ENCODE assay signal across 7 cellular contexts in the genomic region with DNA sequence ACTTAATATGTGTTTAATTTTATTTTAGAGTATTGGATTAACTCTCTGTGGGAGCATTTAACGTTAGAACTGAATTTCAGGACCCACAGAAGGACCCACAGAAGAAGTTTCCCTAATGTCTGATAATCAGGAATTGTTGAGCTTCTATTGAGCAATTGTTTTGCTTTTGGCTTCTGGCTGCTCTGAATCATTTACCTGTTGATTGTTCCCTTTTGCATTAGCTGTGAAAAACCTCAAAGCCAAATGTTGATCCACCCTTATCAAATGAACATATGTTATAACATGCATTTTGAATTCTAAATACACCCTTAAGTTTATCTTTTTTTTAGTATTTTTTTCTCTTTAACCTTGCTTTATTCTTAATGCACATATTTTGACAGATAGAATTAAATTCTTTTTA.
"Had no signal": no experiment of that assay in that cellular context is flagged by ENCODE, and none has a peak within 500 bp of the region (broad histone marks: within the 10 kb centered on the region; RNA-seq: fewer than 3 reads in every experiment).

No MANE protein-coding gene starts in this region.

- ATAC-seq: HCT116 had no signal

- DNase-seq: GM23248, GOT3, H7, IMR-90 had no signal

- H3K4me3 ChIP-seq: GM23248, HAP-1 had no signal

- H3K9me3 ChIP-seq: HAP-1 had no signal

- H3K27ac ChIP-seq: GM23248 had no signal

- H3K36me3 ChIP-seq: HAP-1 had no signal

- FAIRE-seq: HTR-8/SVneo had no signal
